In the genomic region with DNA sequence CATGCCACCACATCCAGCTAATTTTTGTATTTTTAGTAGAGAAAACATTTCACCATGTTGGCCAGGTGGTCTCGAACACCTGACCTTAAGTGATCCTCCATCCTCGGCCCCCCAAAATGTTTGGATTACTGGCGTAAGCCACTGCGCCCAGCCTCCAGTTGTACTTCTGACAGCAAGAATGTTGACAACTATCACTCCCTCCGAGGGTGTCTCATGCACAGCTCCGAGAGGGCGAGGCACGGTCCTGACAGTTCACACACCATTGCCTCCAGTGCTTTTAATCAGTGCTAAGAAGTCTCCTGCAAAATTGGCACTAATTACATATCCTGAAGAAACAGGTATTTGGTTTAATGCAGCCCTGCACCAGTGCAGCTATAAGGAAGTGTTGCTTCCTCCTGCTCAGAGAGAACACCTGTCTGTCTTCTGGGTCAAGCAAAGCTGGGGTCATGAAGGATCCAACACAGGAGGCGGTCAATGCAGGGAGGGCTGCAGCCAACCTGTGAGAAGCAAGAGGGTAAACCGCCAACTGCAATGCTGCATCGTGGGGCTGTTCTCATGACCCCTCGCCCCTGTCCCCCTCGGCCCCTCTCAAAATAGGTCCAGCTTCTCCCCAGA, we compare ENCODE assay signal across 23 cellular contexts.
"Had no signal": no experiment of that assay in that cellular context is flagged by ENCODE, and none has a peak within 500 bp of the region (broad histone marks: within the 10 kb centered on the region; RNA-seq: fewer than 3 reads in every experiment).

No MANE protein-coding gene starts in this region.

- H3K27me3 ChIP-seq: adrenal gland had no signal

- H3K27ac Mint-ChIP-seq: activated CD4-positive, alpha-beta memory T cell treated with anti-CD3 and anti-CD28 coated beads, Interleukin-2, amount 10 ng/mL, durations not matched to agents 7 days and 5 days; activated CD4-positive, alpha-beta T cell treated with anti-CD3 and anti-CD28 coated beads for 36 hours; activated naive CD8-positive, alpha-beta T cell treated with anti-CD3 and anti-CD28 coated beads, Interleukin-2, amount 10 ng/mL, durations not matched to agents 7 days and 5 days; activated T-helper 2 cell treated with anti-CD3 and anti-CD28 coated beads, Interferon-gamma antibody, Interleukin-2, Interleukin-4, amounts not matched to agents 10 μg/mL and 5 μg/mL and 100 μg/mL, durations not matched to agents 14 hours and 24 hours and 36 hours had no signal

- H3K27ac ChIP-seq: adrenal gland, SK-N-MC, WERI-Rb-1 had no signal

- H3K27me3 Mint-ChIP-seq: activated CD4-positive, alpha-beta memory T cell treated with anti-CD3 and anti-CD28 coated beads, Interleukin-2, amount 10 ng/mL, durations not matched to agents 7 days and 5 days had no signal

- H3K9me3 Mint-ChIP-seq: activated CD4-positive, alpha-beta memory T cell treated with anti-CD3 and anti-CD28 coated beads, Interleukin-2, amount 10 ng/mL, durations not matched to agents 7 days and 5 days; activated naive CD8-positive, alpha-beta T cell treated with anti-CD3 and anti-CD28 coated beads, Interleukin-2, amount 10 ng/mL, durations not matched to agents 7 days and 5 days; activated T-helper 2 cell treated with anti-CD3 and anti-CD28 coated beads, Interferon-gamma antibody, Interleukin-2, Interleukin-4, amounts not matched to agents 10 μg/mL and 5 μg/mL and 100 μg/mL, durations not matched to agents 14 hours and 24 hours and 36 hours had no signal

- ATAC-seq: activated CD4-positive, alpha-beta T cell treated with anti-CD3 and anti-CD28 coated beads for 36 hours; Right ventricle myocardium inferior had no signal

- DNase-seq: activated CD4-positive, alpha-beta memory T cell treated with anti-CD3 and anti-CD28 coated beads, Interleukin-2, amount 10 ng/mL, durations not matched to agents 7 days and 5 days; activated CD4-positive, alpha-beta T cell treated with anti-CD3 and anti-CD28 coated beads for 36 hours; activated CD4-positive, alpha-beta T cell treated with anti-CD3 and anti-CD28 coated beads, Interleukin-2, amount 50 U/mL, for 1 hour; activated naive CD4-positive, alpha-beta T cell treated with anti-CD3 and anti-CD28 coated beads, Interleukin-2, amount 50 U/mL, for 16 hours; activated naive CD8-positive, alpha-beta T cell treated with anti-CD3 and anti-CD28 coated beads, Interleukin-2, amount 10 ng/mL, durations not matched to agents 7 days and 5 days; activated T-cell treated with anti-CD3 and anti-CD28 coated beads for 4 hours; activated T-cell treated with anti-CD3 and anti-CD28 coated beads, Interleukin-2, amount 50 U/mL, for 48 hours; adrenal gland; anterior cingulate cortex; cerebellar nuclear complex; NCI-H1048; NCI-H146; NCI-H187 treated with DMSO at 0.1 percent for 48 hours; NCI-H2171; NCI-H2227 treated with DMSO at 0.1 percent for 48 hours; NCI-H446 treated with DMSO at 0.1 percent for 48 hours; NCI-H524 treated with DMSO at 0.1 percent for 48 hours; NK-92 treated with Interleukin-12 subunit alpha and Interleukin-12 subunit beta, amount 100 ng/mL, for 24 hours; T-helper 1 cell; WERI-Rb-1 had no signal

- H3K9me3 ChIP-seq: adrenal gland had no signal

- H3K4me3 Mint-ChIP-seq: activated CD4-positive, alpha-beta memory T cell treated with anti-CD3 and anti-CD28 coated beads, Interleukin-2, amount 10 ng/mL, durations not matched to agents 7 days and 5 days; activated CD4-positive, alpha-beta T cell treated with anti-CD3 and anti-CD28 coated beads for 36 hours; activated naive CD8-positive, alpha-beta T cell treated with anti-CD3 and anti-CD28 coated beads, Interleukin-2, amount 10 ng/mL, durations not matched to agents 7 days and 5 days had no signal

- H3K4me3 ChIP-seq: adrenal gland, SK-N-MC had no signal

- H3K36me3 Mint-ChIP-seq: activated naive CD8-positive, alpha-beta T cell treated with anti-CD3 and anti-CD28 coated beads, Interleukin-2, amount 10 ng/mL, durations not matched to agents 7 days and 5 days had no signal

- H3K4me1 Mint-ChIP-seq: activated CD4-positive, alpha-beta memory T cell treated with anti-CD3 and anti-CD28 coated beads, Interleukin-2, amount 10 ng/mL, durations not matched to agents 7 days and 5 days; activated CD4-positive, alpha-beta T cell treated with anti-CD3 and anti-CD28 coated beads for 36 hours; activated naive CD8-positive, alpha-beta T cell treated with anti-CD3 and anti-CD28 coated beads, Interleukin-2, amount 10 ng/mL, durations not matched to agents 7 days and 5 days had no signal

- H3K36me3 ChIP-seq: adrenal gland, WERI-Rb-1 had no signal

- H3K4me1 ChIP-seq: adrenal gland had no signal
